14 cellular contexts compared by ENCODE assay signal in genomic region chr3:43087249-43087776, GRCh38. TPM values are rescaled to one million over a fixed set of nuclear protein-coding genes. Genes with fewer than 3 reads are reported as not detected.
DNase-seq lines count a peak whose midpoint lies in the region; ATAC-seq and TF ChIP-seq lines count a peak whose summit lies in the region.
"Had no signal": no experiment of that assay in that cellular context is flagged by ENCODE, and none has a peak within 500 bp of the region (broad histone marks: within the 10 kb centered on the region; RNA-seq: fewer than 3 reads in every experiment).

No MANE protein-coding gene starts in this region.

- H2BK5ac ChIP-seq in mesendoderm (ENCODE audit: low read length): no peak overlapping the region

- intact Hi-C loops in mammary epithelial cell (cut with micrococcal nuclease): loop anchor here (10.0 kb wide), 1 partner anchor 123 kb away; no protein-coding TSS in a partner anchor

- no peak overlapping the region for H4K5ac ChIP-seq in mesendoderm (ENCODE audit: low read length)

- no peak for ATAC-seq in HG02678 (IDR thresholded peaks at IDR 0.05; ENCODE audit: unreplicated experiment)
- ATAC-seq: body of pancreas had no signal

- H2AK5ac ChIP-seq in mesendoderm (ENCODE audit: low read length): no peak overlapping the region

- no TSS peak for BruUV-seq in mammary epithelial cell (replicated peaks; lab: Mats Ljungman, UMichigan)

- no peak overlapping the region for H2BK120ac ChIP-seq in mesendoderm (ENCODE audit: low read depth, low read length)

- no peak overlapping the region for H3K18ac ChIP-seq in mesendoderm (ENCODE audit: low read length)

- dilution Hi-C loops in mammary epithelial cell (cut with HindIII; ENCODE audit: low sequenced_read_pairs): no loop called here

- H3K4me3 ChIP-seq in Karpas-422 (ENCODE audit: low read length) (no peak overlapping the region), mammary epithelial cell (replicated peaks in 1 of 3; ENCODE audit: insufficient read depth in 1 of 3, low read depth in 2 of 3, low read length in 3 of 3) (no peak overlapping the region), mesendoderm (ENCODE audit: low read length) (no peak overlapping the region)
- H3K4me3 ChIP-seq: body of pancreas had no signal

- H3K9me3 ChIP-seq in Karpas-422 (ENCODE audit: low read length) (no peaks in the 10 kb centered on the region), mammary epithelial cell (replicated peaks; ENCODE audit: insufficient read depth, low read length) (no peaks in the 10 kb centered on the region)
- H3K9me3 ChIP-seq: body of pancreas, neutrophil had no signal

- H2BK15ac ChIP-seq in mesendoderm (replicated peaks; ENCODE audit: low read depth): no peak overlapping the region

- H3K23ac ChIP-seq in mesendoderm (ENCODE audit: low read length): no peak overlapping the region

- no peaks in the 10 kb centered on the region for H3K79me1 ChIP-seq in mesendoderm (ENCODE audit: low read length)

- in situ Hi-C loops in mammary epithelial cell (cut with MboI; ENCODE audit: low sequenced_read_pairs in 2 of 2): no loop called here

- H3K4me1 ChIP-seq in Karpas-422 (ENCODE audit: low read length) (peaks cover 94% of the 10 kb centered on the region), mammary epithelial cell (ENCODE audit: insufficient read depth, low read length) (no peaks in the 10 kb centered on the region), mesendoderm (ENCODE audit: control insufficient read depth, low read depth, low read length) (no peaks in the 10 kb centered on the region)

- DNase-seq in Karpas-422 (no peak), mammary epithelial cell (no peak), mesendoderm (peak; percentile 37), NCI-H1694 (lab: John Stamatoyannopoulos, UW) (no peak), dedifferentiated amniotic fluid mesenchymal stem cell (ENCODE audit: extremely low spot score) (no peak)
- no peak for DNase-seq in activated CD4-positive, alpha-beta T cell treated with anti-CD3 and anti-CD28 coated beads for 4 hours
- DNase-seq: body of pancreas, NCI-H1436 treated with DMSO at 0.1 percent for 48 hours, NCI-H510A had no signal

- H3K27me3 ChIP-seq in Karpas-422 (ENCODE audit: low read length) (no peaks in the 10 kb centered on the region), mammary epithelial cell (ENCODE audit: insufficient read depth, low read length) (no peaks in the 10 kb centered on the region), mesendoderm (ENCODE audit: insufficient read depth, low read length, poor library complexity) (no peaks in the 10 kb centered on the region)
- H3K27me3 ChIP-seq: body of pancreas, neutrophil had no signal

- 90% methylated on average over 5 of the region's 5 CpGs for WGBS in mammary epithelial cell (ENCODE audit: low coverage, missing lambda C conversion rate)
- WGBS in mesendoderm (ENCODE audit: extremely low coverage, insufficient coverage, low lambda C conversion rate): no CpG with 5 or more reads among the region's 5 CpGs

- H3K56ac ChIP-seq in mesendoderm (ENCODE audit: low read length): no peak overlapping the region

- CTCF ChIA-PET in mammary epithelial cell (lab: Charles Lee; ENCODE audit: low non-redundant PET): no interaction called here

- H4K20me1 ChIP-seq in Karpas-422 (ENCODE audit: insufficient read depth, low read depth, low read length) (peaks cover 4% of the 10 kb centered on the region; the same call in 1 of the 2 replicates), mammary epithelial cell (ENCODE audit: insufficient read depth, low read length) (no peaks in the 10 kb centered on the region)

- H3K4me2 ChIP-seq in Karpas-422 (ENCODE audit: low read depth, low read length, poor library complexity, severe bottlenecking) (no peak overlapping the region), mammary epithelial cell (ENCODE audit: insufficient read depth, low read depth, low read length) (no peak overlapping the region), mesendoderm (ENCODE audit: low read length) (no peak overlapping the region)

- H3K27ac ChIP-seq in Karpas-422 (ENCODE audit: low read length) (peak overlapping the region; percentile 98), mammary epithelial cell (ENCODE audit: insufficient read depth, low read depth, low read length) (no peak overlapping the region), mesendoderm (ENCODE audit: low read depth, low read length) (no peak overlapping the region)
- H3K27ac ChIP-seq: body of pancreas, C4-2B, HL-60, neutrophil had no signal

- H3K9ac ChIP-seq in Karpas-422 (ENCODE audit: low read length): 0 out of 2 replicates have a peak overlapping the region, but pooled peaks have one; percentile 19
- no peak overlapping the region for H3K9ac ChIP-seq in mammary epithelial cell (ENCODE audit: insufficient read depth, low read length)
- H3K9ac ChIP-seq in mesendoderm (ENCODE audit: low read length): no peak overlapping the region

- peak; percentile 42; the same call in 2 of the 3 replicates for TF ChIP-seq CTCF in GM12872 (IDR thresholded peaks at IDR 0.05; ENCODE audit: insufficient read depth, low read depth, low read length)
- TF ChIP-seq CTCF in mammary epithelial cell (conservative IDR thresholded peaks at IDR 0.05 in 1 of 2, IDR thresholded peaks at IDR 0.05 in 1 of 2; ENCODE audit: extremely low read depth in 1 of 2, insufficient read depth in 1 of 2, low read depth in 1 of 2, low read length in 2 of 2): peak; percentile 1 to 32

- no peak overlapping the region for H4K8ac ChIP-seq in mesendoderm (ENCODE audit: low read depth, low read length)

- H3K4ac ChIP-seq in mesendoderm (ENCODE audit: low read depth, low read length): no peak overlapping the region

- H3K9me2 ChIP-seq in Karpas-422 (replicated peaks; ENCODE audit: insufficient read depth, low read length): no peaks in the 10 kb centered on the region

- H3K36me3 ChIP-seq in Karpas-422 (ENCODE audit: insufficient read depth, low read length) (peaks cover 54% of the 10 kb centered on the region), mammary epithelial cell (ENCODE audit: insufficient read depth, low read length) (no peaks in the 10 kb centered on the region), mesendoderm (ENCODE audit: control insufficient read depth, insufficient read depth, low read length) (no peaks in the 10 kb centered on the region)
- H3K36me3 ChIP-seq: neutrophil had no signal

- peaks cover 91% of the 10 kb centered on the region for H3K79me2 ChIP-seq in Karpas-422 (ENCODE audit: low read length)
- no peaks in the 10 kb centered on the region for H3K79me2 ChIP-seq in mammary epithelial cell (ENCODE audit: insufficient read depth, low read length)
- H3K79me2 ChIP-seq in mesendoderm (ENCODE audit: control insufficient read depth, insufficient read depth, low read length): no peaks in the 10 kb centered on the region

- H2AFZ ChIP-seq in Karpas-422 (ENCODE audit: low read length) (no peak overlapping the region), mammary epithelial cell (ENCODE audit: low read depth, low read length) (no peak overlapping the region)

RNA-seq across cellular contexts. Expression of gene POMGNT2, which starts 18.6 kb away (rescaled TPM):
- total RNA-seq in Karpas-422 (2014; rRNA removed; shearing (Covaris generic); ENCODE audit: low replicate concordance): 59.3 and 70.7 TPM in 2 replicates
- total RNA-seq in mammary epithelial cell: 10 to 100 TPM; 10.3 to 11.2 TPM
- 23.4 TPM for polyA plus RNA-seq in mammary epithelial cell
- 22.4 TPM for polyA minus RNA-seq in mammary epithelial cell
- polyA plus RNA-seq in mesendoderm (2013, experiment 1 of 2): 10.2 TPM
- 10.2 TPM for polyA plus RNA-seq in mesendoderm (2013, experiment 2 of 2)
